25 cellular contexts compared by ENCODE assay signal in genomic region chr5:33885679-33886078, GRCh38. TPM values are rescaled to one million over a fixed set of nuclear protein-coding genes. Genes with fewer than 3 reads are reported as not detected.
"Had no signal": no experiment of that assay in that cellular context is flagged by ENCODE, and none has a peak within 500 bp of the region (broad histone marks: within the 10 kb centered on the region; RNA-seq: fewer than 3 reads in every experiment).

No MANE protein-coding gene starts in this region.

- FAIRE-seq: RCC 7860 had no signal

- H3K36me3 ChIP-seq: MG63 had no signal

- H3K4me3 ChIP-seq: MG63 had no signal

- H3K9me3 ChIP-seq: MG63, SK-N-SH had no signal

- DNase-seq: IMR-90, Karpas-422, KG1, MG63, NCI-H1092, NCI-H1105 treated with DMSO at 0.1 percent for 48 hours, NCI-H1417 treated with DMSO at 0.1 percent for 48 hours, NCI-H146, NCI-H1694 treated with DMSO at 0.1 percent for 48 hours, NCI-H1930, NCI-H2081, NCI-H2107, NCI-H2227 treated with DMSO at 0.1 percent for 48 hours, NCI-H446, NCI-H510A, NCI-H524 treated with DMSO at 0.1 percent for 48 hours, NCI-H69, NCI-H774, RPMI8226, SHP77, SK-N-SH, SW 1271 had no signal

- H3K4me2 ChIP-seq: SK-N-SH had no signal

- H3K9ac ChIP-seq: SK-N-SH had no signal

RNA-seq across cellular contexts. Expression of gene ADAMTS12, which starts 6.1 kb away (rescaled TPM):
- total RNA-seq: HT-29, SK-MEL-5 had no signal

RNA-seq across cellular contexts. Expression of gene RXFP3, which starts 50.5 kb away (rescaled TPM):
- total RNA-seq: HT-29, IMR-90, SK-MEL-5 had no signal
- polyA plus RNA-seq: IMR-90, SK-N-SH had no signal
